In the genomic region with DNA sequence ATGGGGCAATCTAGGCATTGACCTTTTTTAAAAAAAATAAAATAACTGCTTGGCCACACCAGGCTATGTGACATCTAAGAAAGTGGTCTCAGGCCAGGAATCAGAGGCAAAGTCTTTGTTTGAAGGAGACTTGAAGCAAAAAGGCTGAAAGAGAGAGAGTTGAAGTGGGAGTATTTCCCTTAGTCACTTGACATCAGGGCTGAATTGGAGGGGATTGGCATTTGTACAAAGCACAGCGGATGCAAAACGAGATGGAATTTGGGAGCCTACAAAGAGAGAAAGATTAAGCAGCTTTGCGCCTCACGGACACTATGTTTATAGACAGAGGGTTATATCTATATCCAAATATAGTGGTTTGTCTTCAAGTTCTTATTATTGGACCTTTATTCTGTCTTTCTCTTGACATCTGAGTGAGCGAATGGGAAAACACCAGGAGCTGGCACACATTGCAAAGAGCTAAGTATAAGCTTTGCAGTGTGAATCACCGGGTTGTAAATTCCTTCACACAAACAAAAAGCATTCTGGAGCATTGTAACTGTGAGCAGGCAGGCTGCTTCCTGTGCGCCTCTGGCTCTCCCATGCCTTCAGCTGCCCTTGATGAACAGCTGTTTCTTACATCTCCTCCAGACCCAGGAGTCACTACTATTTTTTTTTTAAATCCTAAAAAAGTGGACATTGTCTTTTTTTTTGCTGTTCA, we compare ENCODE assay signal across 13 cellular contexts.
DNase-seq lines count a peak whose midpoint lies in the region; ATAC-seq and TF ChIP-seq lines count a peak whose summit lies in the region.
"Had no signal": no experiment of that assay in that cellular context is flagged by ENCODE, and none has a peak within 500 bp of the region (broad histone marks: within the 10 kb centered on the region; RNA-seq: fewer than 3 reads in every experiment).

No MANE protein-coding gene starts in this region.

- peak; percentile 78 for DNase-seq in H4 (ENCODE audit: low spot score)
- DNase-seq in SJSA1 (ENCODE audit: low read depth in 1 of 2, low spot score in 2 of 2), result peak; percentile 35 to 39
- peak; percentile 50 for DNase-seq in fibroblast of villous mesenchyme (ENCODE audit: low read depth)
- peak; percentile 22 for DNase-seq in pons (ENCODE audit: low spot score)
- no peak for DNase-seq in T-helper 2 cell
- no peak for DNase-seq in NCI-H748 treated with DMSO at 0.1 percent for 48 hours (lab: John Stamatoyannopoulos, UW)
- DNase-seq: activated T-cell treated with anti-CD3 and anti-CD28 coated beads, Interleukin-2, amount 50 U/mL, for 48 hours; CD8-positive, alpha-beta memory T cell; H7; NCI-H1694 treated with DMSO at 0.1 percent for 48 hours had no signal

- TF ChIP-seq CTCF in fibroblast of villous mesenchyme (IDR thresholded peaks at IDR 0.05; ENCODE audit: insufficient read depth, low read depth, low read length), result no peak

- no peak overlapping the region for H3K4me3 ChIP-seq in SJSA1
- H3K4me3 ChIP-seq in fibroblast of villous mesenchyme (ENCODE audit: low read depth, low read length), result no peak overlapping the region
- H3K4me3 ChIP-seq: ascending aorta had no signal

- no peaks in the 10 kb centered on the region for H3K9me3 ChIP-seq in SJSA1 (replicated peaks)
- H3K9me3 ChIP-seq: ascending aorta had no signal

- H3K27ac ChIP-seq in SJSA1, result no peak overlapping the region
- H3K27ac ChIP-seq: ascending aorta had no signal

- no peaks in the 10 kb centered on the region for H3K36me3 ChIP-seq in SJSA1
- H3K36me3 ChIP-seq: ascending aorta had no signal

- no peaks in the 10 kb centered on the region for H3K27me3 ChIP-seq in SJSA1 (replicated peaks)
- H3K27me3 ChIP-seq: ascending aorta had no signal

- no peak for ATAC-seq in GM19328 (IDR thresholded peaks at IDR 0.05; ENCODE audit: unreplicated experiment)
- no peak for ATAC-seq in HG02759 (IDR thresholded peaks at IDR 0.05; ENCODE audit: unreplicated experiment)

- H3K4me1 ChIP-seq in SJSA1 (replicated peaks), result peaks cover 3% of the 10 kb centered on the region; the same call in 1 of the 2 replicates

Comparison
In these comparisons a context has a peak if more than half of its experiments do, and no peak if none do; other contexts are left out.
1. DNase-seq: peak in H4 (single experiment), SJSA1 (2 of 2), fibroblast of villous mesenchyme (single experiment) and pons (single experiment); none in T-helper 2 cell (0 of 5) and NCI-H748 treated with DMSO at 0.1 percent for 48 hours (single experiment).